Comparison of ENCODE assay signal across 7 cellular contexts in genomic region chr3:36911990-36912804, GRCh38. TPM values are rescaled to one million over a fixed set of nuclear protein-coding genes. Genes with fewer than 3 reads are reported as not detected.
DNase-seq lines count a peak whose midpoint lies in the region; ATAC-seq and TF ChIP-seq lines count a peak whose summit lies in the region.

No MANE protein-coding gene starts in this region.

- TF ChIP-seq CTCF in GM10266 (IDR thresholded peaks at IDR 0.05; ENCODE audit: control insufficient read depth, insufficient read depth, low read depth, missing control alignments) (no peak), WI38 (IDR thresholded peaks at IDR 0.05; ENCODE audit: low read depth, low read length) (no peak), foreskin keratinocyte (conservative IDR thresholded peaks at IDR 0.05) (no peak), mesothelial cell of epicardium (IDR thresholded peaks at IDR 0.05; ENCODE audit: unreplicated experiment) (no peak)

- H3K4me1 ChIP-seq in foreskin keratinocyte, result no peaks in the 10 kb centered on the region

- H3K4me3 Mint-ChIP-seq in mesothelial cell of epicardium, result no peak overlapping the region

- H3K4me1 Mint-ChIP-seq in mesothelial cell of epicardium, result peaks cover 18% of the 10 kb centered on the region

- DNase-seq in GM10266 (ENCODE audit: extremely low spot score) (peak; percentile 70), HPDE6-E6E7 (ENCODE audit: extremely low spot score) (peak; percentile 34), foreskin keratinocyte (peak; percentile 80 to 85), stromal cell of bone marrow (ENCODE audit: low read depth) (peak; percentile 19), mesothelial cell of epicardium (ENCODE audit: low spot score in 2 of 2, unreplicated experiment in 2 of 2) (no peak)

- ATAC-seq in GM21423 (IDR thresholded peaks at IDR 0.05; ENCODE audit: unreplicated experiment) (peak; percentile 89), foreskin keratinocyte (peak; percentile 98)

- no peaks in the 10 kb centered on the region for H3K27me3 ChIP-seq in foreskin keratinocyte

- no peaks in the 10 kb centered on the region for H3K27me3 Mint-ChIP-seq in mesothelial cell of epicardium (ENCODE audit: low read depth)

- no peaks in the 10 kb centered on the region for H3K36me3 Mint-ChIP-seq in mesothelial cell of epicardium

- H3K27ac ChIP-seq in foreskin keratinocyte, result peak overlapping the region; percentile 36

- H3K4me3 ChIP-seq in WI38 (ENCODE audit: low read depth, low read length), result peak overlapping the region; percentile 7

- H3K9me3 Mint-ChIP-seq in mesothelial cell of epicardium, result no peaks in the 10 kb centered on the region

- no peak overlapping the region for H3K27ac Mint-ChIP-seq in mesothelial cell of epicardium

RNA-seq across cellular contexts. Expression of gene TRANK1, which starts 32.7 kb away (rescaled TPM):
- total RNA-seq in foreskin keratinocyte (1.9 and 2.7 TPM in 2 replicates), mesothelial cell of epicardium (68.3 to 80.4 TPM (median 76.8 TPM) in 3 replicates)
- 0.31 and 0.34 TPM in 2 replicates for polyA plus RNA-seq in foreskin keratinocyte

Comparison
In these comparisons a context has a peak if more than half of its experiments do, and no peak if none do; other contexts are left out.
1. DNase-seq: peak in GM10266 (single experiment), HPDE6-E6E7 (single experiment), foreskin keratinocyte (2 of 2) and stromal cell of bone marrow (single experiment); none in mesothelial cell of epicardium (0 of 2).
2. RNA of gene TRANK1, which starts 32.7 kb away (total RNA-seq): 68.3 to 80.4 TPM in mesothelial cell of epicardium; 1.9 to 2.7 TPM in foreskin keratinocyte; every median in the first group is over 10 times any median in the second.